In genomic region chr11:65574147-65574962, GRCh38 we compare ENCODE assay signal across 8 cellular contexts. TPM values are rescaled to one million over a fixed set of nuclear protein-coding genes. Genes with fewer than 3 reads are reported as not detected.
DNase-seq lines count a peak whose midpoint lies in the region; ATAC-seq and TF ChIP-seq lines count a peak whose summit lies in the region.

No MANE protein-coding gene starts in this region.

- H3K4me3 ChIP-seq in WI38 (ENCODE audit: low read depth, low read length) (peak overlapping the region; percentile 62), mammary epithelial cell (replicated peaks in 1 of 3; ENCODE audit: insufficient read depth in 1 of 3, low read depth in 2 of 3, low read length in 3 of 3) (peak overlapping the region in 2 of 3 experiments; percentile 17 to 60), spleen (peak overlapping the region; percentile 71 to 95 (median 88))

- 7% methylated on average over 14 of the region's 75 CpGs for WGBS in mammary epithelial cell (ENCODE audit: low coverage, missing lambda C conversion rate)
- WGBS in spleen, 5 donors: 0 to 1% (median 0%) methylated on average over 20 to 75 of the region's 75 CpGs

- peaks cover 57% of the 10 kb centered on the region for H3K79me2 ChIP-seq in mammary epithelial cell (ENCODE audit: insufficient read depth, low read length)

- DNase-seq in GM10266 (ENCODE audit: extremely low spot score) (peak; percentile 98), NCI-H2029 treated with DMSO at 0.1 percent for 48 hours (lab: John Stamatoyannopoulos, UW) (peak; percentile 64), mammary epithelial cell (peak; percentile 88), inferior parietal cortex (ENCODE audit: extremely low spot score) (peak; percentile 77), spleen (peak; percentile 99)

- peak in 1 of 3 donors; percentile 72 for TF ChIP-seq POLR2A in spleen (IDR thresholded peaks at IDR 0.05)

- CTCF ChIA-PET in mammary epithelial cell (lab: Charles Lee; ENCODE audit: low non-redundant PET): no interaction called here

- H3K9me3 ChIP-seq in mammary epithelial cell (replicated peaks; ENCODE audit: insufficient read depth, low read length) (no peaks in the 10 kb centered on the region), spleen (no peaks in the 10 kb centered on the region)

- peak overlapping the region; percentile 31 for H2AFZ ChIP-seq in mammary epithelial cell (ENCODE audit: low read depth, low read length)

- intact Hi-C loops in mammary epithelial cell (cut with micrococcal nuclease) (loop anchor here (1.0 to 5.0 kb wide), 5 partner anchors 14 to 414 kb away; partner anchors contain the start of gene RELA), spleen (cut with DNase I; ENCODE audit: low total_unique reads) (no loop called here)

- no peak overlapping the region for H3K9ac ChIP-seq in mammary epithelial cell (ENCODE audit: insufficient read depth, low read length)

- no TSS peak for BruUV-seq in mammary epithelial cell (replicated peaks; lab: Mats Ljungman, UMichigan)

- H3K4me1 ChIP-seq in mammary epithelial cell (ENCODE audit: insufficient read depth, low read length) (peaks cover 62% of the 10 kb centered on the region), spleen (peaks cover 36 to 87% (median 78%) of the 10 kb centered on the region in 6 donors)

- H3K4me2 ChIP-seq in mammary epithelial cell (ENCODE audit: insufficient read depth, low read depth, low read length): peak overlapping the region; percentile 95

- in situ Hi-C loops in mammary epithelial cell (cut with MboI; ENCODE audit: low sequenced_read_pairs in 2 of 2): no loop called here

- ATAC-seq in HG02588 (IDR thresholded peaks at IDR 0.05; ENCODE audit: unreplicated experiment) (peak; percentile 30), GM18861 (IDR thresholded peaks at IDR 0.05; ENCODE audit: unreplicated experiment) (no peak)

- H3K36me3 ChIP-seq in mammary epithelial cell (ENCODE audit: insufficient read depth, low read length): peaks cover 2% of the 10 kb centered on the region
- H3K36me3 ChIP-seq in spleen: peaks cover 0 to 29% (median 3%) of the 10 kb centered on the region in 6 donors

- dilution Hi-C loops in mammary epithelial cell (cut with HindIII; ENCODE audit: low sequenced_read_pairs): loop anchor here (5.0 kb wide), 2 partner anchors 77 to 222 kb away; partner anchors contain the start of genes MALAT1 and TIGD3

- peak; percentile 81 for TF ChIP-seq CTCF in GM10266 (IDR thresholded peaks at IDR 0.05; ENCODE audit: control insufficient read depth, insufficient read depth, low read depth, missing control alignments)
- TF ChIP-seq CTCF in WI38 (IDR thresholded peaks at IDR 0.05; ENCODE audit: low read depth, low read length): no peak; the same call in 1 of the 2 replicates
- peak; percentile 49 to 68 for TF ChIP-seq CTCF in mammary epithelial cell (conservative IDR thresholded peaks at IDR 0.05 in 1 of 2, IDR thresholded peaks at IDR 0.05 in 1 of 2; ENCODE audit: extremely low read depth in 1 of 2, insufficient read depth in 1 of 2, low read depth in 1 of 2, low read length in 2 of 2)
- peak; percentile 70 to 100 (median 99) for TF ChIP-seq CTCF in spleen (IDR thresholded peaks at IDR 0.05 in 8 of 11, conservative IDR thresholded peaks at IDR 0.05 in 3 of 11)

- H3K27me3 ChIP-seq in mammary epithelial cell (ENCODE audit: insufficient read depth, low read length) (no peaks in the 10 kb centered on the region), spleen (replicated peaks in 1 of 7) (no peaks in the 10 kb centered on the region)

- H3K27ac ChIP-seq in mammary epithelial cell (ENCODE audit: insufficient read depth, low read depth, low read length): no peak overlapping the region
- H3K27ac ChIP-seq in spleen: peak overlapping the region; percentile 88 to 99 (median 96)

- no peaks in the 10 kb centered on the region for H4K20me1 ChIP-seq in mammary epithelial cell (ENCODE audit: insufficient read depth, low read length)

RNA-seq across cellular contexts. Expression of gene EHBP1L1, which starts 1.5 kb away (rescaled TPM):
- total RNA-seq in mammary epithelial cell (10 to 100 TPM; 17.5 to 47.5 TPM), spleen (100 to 1,000 TPM; 151 to 365 (median 242) TPM)
- polyA plus RNA-seq in mammary epithelial cell (17.7 TPM), spleen (100 to 1,000 TPM in 2 of 3 donors, 10 to 100 TPM in 1; 44.3 to 174 (median 116) TPM)
- polyA minus RNA-seq in mammary epithelial cell: 14.2 TPM

RNA-seq across cellular contexts. Expression of gene FAM89B, which starts 2.0 kb away (rescaled TPM):
- 10 to 100 TPM; 21.2 to 35.1 TPM for total RNA-seq in mammary epithelial cell
- 26.0 TPM for polyA plus RNA-seq in mammary epithelial cell
- polyA minus RNA-seq in mammary epithelial cell: 27.4 TPM
- total RNA-seq in spleen: 10 to 100 TPM; 34.5 to 59.0 (median 48.4) TPM
- polyA plus RNA-seq in spleen: 10 to 100 TPM; 43.0 to 66.1 (median 50.1) TPM

RNA-seq across cellular contexts. Expression of gene ZNRD2, which starts 4.1 kb away (rescaled TPM):
- total RNA-seq in mammary epithelial cell (10 to 100 TPM; 35.2 to 52.8 TPM), spleen (10 to 100 TPM; 20.9 to 68.8 (median 34.4) TPM)
- polyA plus RNA-seq in mammary epithelial cell (60.2 TPM), spleen (10 to 100 TPM; 32.6 to 49.5 (median 42.5) TPM)
- polyA minus RNA-seq in mammary epithelial cell: 6.7 TPM

RNA-seq across cellular contexts. Expression of gene LTBP3, which starts 16.2 kb away (rescaled TPM):
- total RNA-seq in mammary epithelial cell: 10 to 100 TPM; 21.0 to 42.5 TPM
- polyA plus RNA-seq in mammary epithelial cell: 46.5 TPM
- polyA minus RNA-seq in mammary epithelial cell: 38.3 TPM
- 100 to 1,000 TPM in 2 of 7 donors, 10 to 100 TPM in 5; 81.6 to 137 (median 95.8) TPM for total RNA-seq in spleen
- polyA plus RNA-seq in spleen: 10 to 100 TPM; 20.6 to 57.0 (median 27.6) TPM

RNA-seq across cellular contexts. Expression of gene KCNK7, which starts 21.2 kb away (rescaled TPM):
- total RNA-seq in mammary epithelial cell: under 1 TPM; 0.17 to 0.24 TPM
- polyA plus RNA-seq in mammary epithelial cell: 0.20 TPM
- polyA minus RNA-seq in mammary epithelial cell: 0.57 TPM
- total RNA-seq in spleen: 1 to 10 TPM in 4 of 7 donors, under 1 TPM in 3; 0.63 to 3.2 (median 1.1) TPM
- polyA plus RNA-seq in spleen: 1 to 10 TPM; 1.9 to 6.2 (median 2.9) TPM

Comparison
In these comparisons a context has a peak if more than half of its experiments do, and no peak if none do; other contexts are left out.
1. H3K4me3 ChIP-seq: peak in every context shown above with its lines; median percentile 88 in spleen; 62 in WI38; 38 in mammary epithelial cell.